ENCODE assay signal across 1 cellular context in the genomic region with DNA sequence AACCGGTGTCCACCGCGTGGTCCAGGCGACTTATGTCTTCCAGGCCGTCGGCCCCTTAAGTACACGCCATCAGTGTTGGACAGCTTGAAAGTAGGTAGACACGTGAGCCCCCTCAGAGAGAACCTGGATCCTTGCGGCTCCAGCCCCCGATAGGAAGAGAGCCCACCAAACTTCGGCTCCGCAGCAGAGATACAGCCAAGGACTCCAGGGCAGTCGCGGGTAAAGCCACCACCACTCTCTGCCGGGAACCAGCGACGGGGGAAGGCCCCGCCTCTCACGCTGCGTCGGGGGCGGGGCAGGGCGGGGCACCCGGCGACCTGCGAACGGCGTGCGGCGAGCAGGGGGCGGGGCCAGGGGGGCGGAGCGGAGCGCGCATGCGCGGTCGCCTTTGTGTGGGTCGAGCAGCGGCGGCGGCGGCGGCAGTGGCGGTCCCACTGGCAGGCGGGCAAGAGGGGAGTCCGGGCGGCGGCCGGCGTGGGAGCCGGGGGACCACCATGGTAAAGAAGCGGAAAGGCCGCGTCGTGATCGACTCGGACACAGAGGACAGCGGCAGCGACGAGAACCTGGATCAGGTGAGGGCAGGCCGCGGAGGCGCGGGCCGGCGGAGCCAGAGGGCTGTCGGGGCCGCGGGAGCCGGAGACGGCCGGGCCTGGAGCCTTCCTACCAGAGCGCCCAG.
TF ChIP-seq lines count a peak whose summit lies in the region.

A gene (plus strand): TSS at position 354 of the 676 bp plus-strand sequence. CDS start 21 bp downstream, at position 375.

TF ChIP-seq in endothelial cell of umbilical vein, 7 proteins besides CTCF, POLR2A, EP300 and RAD21 (continued from another document):
- TF ChIP-seq POLR2AphosphoS5 (IDR thresholded peaks at IDR 0.05; ENCODE audit: insufficient read depth, low read depth, low read length) (peak; percentile 79), FOS (IDR thresholded peaks at IDR 0.05; ENCODE audit: borderline replicate concordance, insufficient read depth, low read length) (no peak), JUN (IDR thresholded peaks at IDR 0.05; ENCODE audit: borderline replicate concordance, insufficient read depth, insufficient read length, low read depth) (no peak)
- TF ChIP-seq, protein P1, sequence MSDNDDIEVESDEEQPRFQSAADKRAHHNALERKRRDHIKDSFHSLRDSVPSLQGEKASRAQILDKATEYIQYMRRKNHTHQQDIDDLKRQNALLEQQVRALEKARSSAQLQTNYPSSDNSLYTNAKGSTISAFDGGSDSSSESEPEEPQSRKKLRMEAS (IDR thresholded peaks at IDR 0.05; ENCODE audit: insufficient read depth, insufficient read length), result peak; percentile 64
